1 cellular context compared by ENCODE assay signal in the genomic region with DNA sequence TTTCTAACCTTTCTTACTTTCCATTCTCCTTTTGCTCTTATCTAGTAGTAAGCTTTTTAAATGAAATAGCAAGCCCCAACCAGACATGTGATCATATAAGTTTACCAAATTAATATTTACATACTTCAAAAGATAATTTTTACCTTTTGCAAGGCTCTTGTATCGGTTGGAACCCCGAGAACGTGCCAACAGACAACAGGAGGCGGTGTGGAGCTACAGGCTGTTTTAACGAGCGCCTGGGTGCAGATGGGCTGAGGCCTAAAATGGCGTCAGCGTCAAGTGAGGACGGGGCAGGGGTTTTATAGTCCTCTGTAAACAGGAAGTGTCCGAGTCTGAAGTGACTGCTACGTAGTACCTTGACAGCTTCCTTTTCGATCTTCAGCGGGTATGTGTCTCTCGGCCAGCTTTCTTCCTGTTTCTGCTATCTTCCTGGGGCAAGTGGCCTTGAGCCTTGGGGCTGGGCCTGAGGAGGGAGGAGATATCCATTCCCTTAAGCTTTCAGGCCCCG.
TF ChIP-seq lines count a peak whose summit lies in the region.

No MANE protein-coding gene starts in this region.

TF ChIP-seq in K562, 482 proteins besides CTCF, POLR2A, EP300 and RAD21 (continued from another document and continues in another):
- TF ChIP-seq MED1 (CRISPR knock-in tag; IDR thresholded peaks at IDR 0.05; ENCODE audit: borderline replicate concordance): no peak
- TF ChIP-seq, protein P1, sequence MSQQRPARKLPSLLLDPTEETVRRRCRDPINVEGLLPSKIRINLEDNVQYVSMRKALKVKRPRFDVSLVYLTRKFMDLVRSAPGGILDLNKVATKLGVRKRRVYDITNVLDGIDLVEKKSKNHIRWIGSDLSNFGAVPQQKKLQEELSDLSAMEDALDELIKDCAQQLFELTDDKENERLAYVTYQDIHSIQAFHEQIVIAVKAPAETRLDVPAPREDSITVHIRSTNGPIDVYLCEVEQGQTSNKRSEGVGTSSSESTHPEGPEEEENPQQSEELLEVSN (IDR thresholded peaks at IDR 0.05; ENCODE audit: borderline replicate concordance in 1 of 2, extremely low read depth in 1 of 2, insufficient read depth in 1 of 2, insufficient read length in 1 of 2, low read depth in 1 of 2, low read length in 1 of 2, poor library complexity in 1 of 2, severe bottlenecking in 1 of 2): no peak
- 0 out of 4 replicates have a peak, but pooled peaks of 1 of the 2 experiments have one; percentile 29 for TF ChIP-seq TRIM24 (IDR thresholded peaks at IDR 0.05)
- TF ChIP-seq, protein P2, sequence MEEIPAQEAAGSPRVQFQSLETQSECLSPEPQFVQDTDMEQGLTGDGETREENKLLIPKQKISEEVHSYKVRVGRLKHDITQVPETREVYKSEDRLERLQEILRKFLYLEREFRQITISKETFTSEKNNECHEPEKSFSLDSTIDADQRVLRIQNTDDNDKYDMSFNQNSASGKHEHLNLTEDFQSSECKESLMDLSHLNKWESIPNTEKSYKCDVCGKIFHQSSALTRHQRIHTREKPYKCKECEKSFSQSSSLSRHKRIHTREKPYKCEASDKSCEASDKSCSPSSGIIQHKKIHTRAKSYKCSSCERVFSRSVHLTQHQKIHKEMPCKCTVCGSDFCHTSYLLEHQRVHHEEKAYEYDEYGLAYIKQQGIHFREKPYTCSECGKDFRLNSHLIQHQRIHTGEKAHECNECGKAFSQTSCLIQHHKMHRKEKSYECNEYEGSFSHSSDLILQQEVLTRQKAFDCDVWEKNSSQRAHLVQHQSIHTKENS (CRISPR knock-in tag; IDR thresholded peaks at IDR 0.05): no peak
- peak; percentile 84 for TF ChIP-seq CC2D1A (IDR thresholded peaks at IDR 0.05)
- no peak for TF ChIP-seq ILK (tag; IDR thresholded peaks at IDR 0.05; ENCODE audit: borderline replicate concordance, low read depth)
- TF ChIP-seq, protein P3, sequence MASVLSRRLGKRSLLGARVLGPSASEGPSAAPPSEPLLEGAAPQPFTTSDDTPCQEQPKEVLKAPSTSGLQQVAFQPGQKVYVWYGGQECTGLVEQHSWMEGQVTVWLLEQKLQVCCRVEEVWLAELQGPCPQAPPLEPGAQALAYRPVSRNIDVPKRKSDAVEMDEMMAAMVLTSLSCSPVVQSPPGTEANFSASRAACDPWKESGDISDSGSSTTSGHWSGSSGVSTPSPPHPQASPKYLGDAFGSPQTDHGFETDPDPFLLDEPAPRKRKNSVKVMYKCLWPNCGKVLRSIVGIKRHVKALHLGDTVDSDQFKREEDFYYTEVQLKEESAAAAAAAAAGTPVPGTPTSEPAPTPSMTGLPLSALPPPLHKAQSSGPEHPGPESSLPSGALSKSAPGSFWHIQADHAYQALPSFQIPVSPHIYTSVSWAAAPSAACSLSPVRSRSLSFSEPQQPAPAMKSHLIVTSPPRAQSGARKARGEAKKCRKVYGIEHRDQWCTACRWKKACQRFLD (CRISPR knock-in tag; IDR thresholded peaks at IDR 0.05): peak; percentile 51; the same call in 1 of the 2 replicates
- TF ChIP-seq ZNF551 (CRISPR knock-in tag; IDR thresholded peaks at IDR 0.05): no peak
- TF ChIP-seq MXI1 (IDR thresholded peaks at IDR 0.05; ENCODE audit: low read depth, low read length): no peak
- TF ChIP-seq ESRRA (IDR thresholded peaks at IDR 0.05; ENCODE audit: borderline replicate concordance, low read depth): peak; percentile 35; the same call in 1 of the 2 replicates
- TF ChIP-seq ZNF785 (CRISPR knock-in tag; IDR thresholded peaks at IDR 0.05): peak; percentile 91
- no peak for TF ChIP-seq MAFF (IDR thresholded peaks at IDR 0.05; ENCODE audit: low read length)
- no peak for TF ChIP-seq EWSR1 (IDR thresholded peaks at IDR 0.05; ENCODE audit: borderline replicate concordance, low read depth, partially characterized antibody)
- TF ChIP-seq ZNF830 (CRISPR knock-in tag; IDR thresholded peaks at IDR 0.05): no peak
- TF ChIP-seq ZNF212 (CRISPR knock-in tag; IDR thresholded peaks at IDR 0.05): no peak
- TF ChIP-seq ZNF717 (CRISPR knock-in tag; IDR thresholded peaks at IDR 0.05): no peak
- no peak for TF ChIP-seq DACH1 (IDR thresholded peaks at IDR 0.05; ENCODE audit: partially characterized antibody)
- TF ChIP-seq RBM15 (IDR thresholded peaks at IDR 0.05; ENCODE audit: insufficient read depth, low read length): no peak
- TF ChIP-seq, protein P4, sequence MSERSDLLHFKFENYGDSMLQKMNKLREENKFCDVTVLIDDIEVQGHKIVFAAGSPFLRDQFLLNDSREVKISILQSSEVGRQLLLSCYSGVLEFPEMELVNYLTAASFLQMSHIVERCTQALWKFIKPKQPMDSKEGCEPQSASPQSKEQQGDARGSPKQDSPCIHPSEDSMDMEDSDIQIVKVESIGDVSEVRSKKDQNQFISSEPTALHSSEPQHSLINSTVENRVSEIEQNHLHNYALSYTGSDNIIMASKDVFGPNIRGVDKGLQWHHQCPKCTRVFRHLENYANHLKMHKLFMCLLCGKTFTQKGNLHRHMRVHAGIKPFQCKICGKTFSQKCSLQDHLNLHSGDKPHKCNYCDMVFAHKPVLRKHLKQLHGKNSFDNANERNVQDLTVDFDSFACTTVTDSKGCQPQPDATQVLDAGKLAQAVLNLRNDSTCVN (CRISPR knock-in tag; IDR thresholded peaks at IDR 0.05): no peak
- TF ChIP-seq ARNT (IDR thresholded peaks at IDR 0.05): no peak
- TF ChIP-seq ZNF146 (CRISPR knock-in tag; IDR thresholded peaks at IDR 0.05; ENCODE audit: unreplicated experiment): no peak
- TF ChIP-seq, protein P5, sequence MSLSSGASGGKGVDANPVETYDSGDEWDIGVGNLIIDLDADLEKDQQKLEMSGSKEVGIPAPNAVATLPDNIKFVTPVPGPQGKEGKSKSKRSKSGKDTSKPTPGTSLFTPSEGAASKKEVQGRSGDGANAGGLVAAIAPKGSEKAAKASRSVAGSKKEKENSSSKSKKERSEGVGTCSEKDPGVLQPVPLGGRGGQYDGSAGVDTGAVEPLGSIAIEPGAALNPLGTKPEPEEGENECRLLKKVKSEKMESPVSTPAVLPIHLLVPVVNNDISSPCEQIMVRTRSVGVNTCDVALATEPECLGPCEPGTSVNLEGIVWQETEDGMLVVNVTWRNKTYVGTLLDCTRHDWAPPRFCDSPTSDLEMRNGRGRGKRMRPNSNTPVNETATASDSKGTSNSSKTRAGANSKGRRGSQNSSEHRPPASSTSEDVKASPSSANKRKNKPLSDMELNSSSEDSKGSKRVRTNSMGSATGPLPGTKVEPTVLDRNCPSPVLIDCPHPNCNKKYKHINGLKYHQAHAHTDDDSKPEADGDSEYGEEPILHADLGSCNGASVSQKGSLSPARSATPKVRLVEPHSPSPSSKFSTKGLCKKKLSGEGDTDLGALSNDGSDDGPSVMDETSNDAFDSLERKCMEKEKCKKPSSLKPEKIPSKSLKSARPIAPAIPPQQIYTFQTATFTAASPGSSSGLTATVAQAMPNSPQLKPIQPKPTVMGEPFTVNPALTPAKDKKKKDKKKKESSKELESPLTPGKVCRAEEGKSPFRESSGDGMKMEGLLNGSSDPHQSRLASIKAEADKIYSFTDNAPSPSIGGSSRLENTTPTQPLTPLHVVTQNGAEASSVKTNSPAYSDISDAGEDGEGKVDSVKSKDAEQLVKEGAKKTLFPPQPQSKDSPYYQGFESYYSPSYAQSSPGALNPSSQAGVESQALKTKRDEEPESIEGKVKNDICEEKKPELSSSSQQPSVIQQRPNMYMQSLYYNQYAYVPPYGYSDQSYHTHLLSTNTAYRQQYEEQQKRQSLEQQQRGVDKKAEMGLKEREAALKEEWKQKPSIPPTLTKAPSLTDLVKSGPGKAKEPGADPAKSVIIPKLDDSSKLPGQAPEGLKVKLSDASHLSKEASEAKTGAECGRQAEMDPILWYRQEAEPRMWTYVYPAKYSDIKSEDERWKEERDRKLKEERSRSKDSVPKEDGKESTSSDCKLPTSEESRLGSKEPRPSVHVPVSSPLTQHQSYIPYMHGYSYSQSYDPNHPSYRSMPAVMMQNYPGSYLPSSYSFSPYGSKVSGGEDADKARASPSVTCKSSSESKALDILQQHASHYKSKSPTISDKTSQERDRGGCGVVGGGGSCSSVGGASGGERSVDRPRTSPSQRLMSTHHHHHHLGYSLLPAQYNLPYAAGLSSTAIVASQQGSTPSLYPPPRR (CRISPR knock-in tag; IDR thresholded peaks at IDR 0.05; ENCODE audit: borderline replicate concordance): no peak
- TF ChIP-seq, protein P6, sequence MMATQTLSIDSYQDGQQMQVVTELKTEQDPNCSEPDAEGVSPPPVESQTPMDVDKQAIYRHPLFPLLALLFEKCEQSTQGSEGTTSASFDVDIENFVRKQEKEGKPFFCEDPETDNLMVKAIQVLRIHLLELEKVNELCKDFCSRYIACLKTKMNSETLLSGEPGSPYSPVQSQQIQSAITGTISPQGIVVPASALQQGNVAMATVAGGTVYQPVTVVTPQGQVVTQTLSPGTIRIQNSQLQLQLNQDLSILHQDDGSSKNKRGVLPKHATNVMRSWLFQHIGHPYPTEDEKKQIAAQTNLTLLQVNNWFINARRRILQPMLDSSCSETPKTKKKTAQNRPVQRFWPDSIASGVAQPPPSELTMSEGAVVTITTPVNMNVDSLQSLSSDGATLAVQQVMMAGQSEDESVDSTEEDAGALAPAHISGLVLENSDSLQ (IDR thresholded peaks at IDR 0.05): peak; percentile 76
- peak; percentile 50; the same call in 1 of the 2 replicates for TF ChIP-seq ZNF75A (CRISPR knock-in tag; IDR thresholded peaks at IDR 0.05)
- TF ChIP-seq CHCHD3 (CRISPR knock-in tag; IDR thresholded peaks at IDR 0.05): 0 out of 2 replicates have a peak, but pooled peaks have one; percentile 22
- TF ChIP-seq, protein P7, sequence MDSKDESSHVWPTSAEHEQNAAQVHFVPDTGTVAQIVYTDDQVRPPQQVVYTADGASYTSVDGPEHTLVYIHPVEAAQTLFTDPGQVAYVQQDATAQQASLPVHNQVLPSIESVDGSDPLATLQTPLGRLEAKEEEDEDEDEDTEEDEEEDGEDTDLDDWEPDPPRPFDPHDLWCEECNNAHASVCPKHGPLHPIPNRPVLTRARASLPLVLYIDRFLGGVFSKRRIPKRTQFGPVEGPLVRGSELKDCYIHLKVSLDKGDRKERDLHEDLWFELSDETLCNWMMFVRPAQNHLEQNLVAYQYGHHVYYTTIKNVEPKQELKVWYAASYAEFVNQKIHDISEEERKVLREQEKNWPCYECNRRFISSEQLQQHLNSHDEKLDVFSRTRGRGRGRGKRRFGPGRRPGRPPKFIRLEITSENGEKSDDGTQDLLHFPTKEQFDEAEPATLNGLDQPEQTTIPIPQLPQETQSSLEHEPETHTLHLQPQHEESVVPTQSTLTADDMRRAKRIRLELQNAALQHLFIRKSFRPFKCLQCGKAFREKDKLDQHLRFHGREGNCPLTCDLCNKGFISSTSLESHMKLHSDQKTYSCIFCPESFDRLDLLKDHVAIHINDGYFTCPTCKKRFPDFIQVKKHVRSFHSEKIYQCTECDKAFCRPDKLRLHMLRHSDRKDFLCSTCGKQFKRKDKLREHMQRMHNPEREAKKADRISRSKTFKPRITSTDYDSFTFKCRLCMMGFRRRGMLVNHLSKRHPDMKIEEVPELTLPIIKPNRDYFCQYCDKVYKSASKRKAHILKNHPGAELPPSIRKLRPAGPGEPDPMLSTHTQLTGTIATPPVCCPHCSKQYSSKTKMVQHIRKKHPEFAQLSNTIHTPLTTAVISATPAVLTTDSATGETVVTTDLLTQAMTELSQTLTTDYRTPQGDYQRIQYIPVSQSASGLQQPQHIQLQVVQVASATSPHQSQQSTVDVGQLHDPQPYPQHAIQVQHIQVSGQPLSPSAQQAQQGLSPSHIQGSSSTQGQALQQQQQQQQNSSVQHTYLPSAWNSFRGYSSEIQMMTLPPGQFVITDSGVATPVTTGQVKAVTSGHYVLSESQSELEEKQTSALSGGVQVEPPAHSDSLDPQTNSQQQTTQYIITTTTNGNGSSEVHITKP (IDR thresholded peaks at IDR 0.05; ENCODE audit: partially characterized antibody): peak; percentile 16
- TF ChIP-seq, protein P8, sequence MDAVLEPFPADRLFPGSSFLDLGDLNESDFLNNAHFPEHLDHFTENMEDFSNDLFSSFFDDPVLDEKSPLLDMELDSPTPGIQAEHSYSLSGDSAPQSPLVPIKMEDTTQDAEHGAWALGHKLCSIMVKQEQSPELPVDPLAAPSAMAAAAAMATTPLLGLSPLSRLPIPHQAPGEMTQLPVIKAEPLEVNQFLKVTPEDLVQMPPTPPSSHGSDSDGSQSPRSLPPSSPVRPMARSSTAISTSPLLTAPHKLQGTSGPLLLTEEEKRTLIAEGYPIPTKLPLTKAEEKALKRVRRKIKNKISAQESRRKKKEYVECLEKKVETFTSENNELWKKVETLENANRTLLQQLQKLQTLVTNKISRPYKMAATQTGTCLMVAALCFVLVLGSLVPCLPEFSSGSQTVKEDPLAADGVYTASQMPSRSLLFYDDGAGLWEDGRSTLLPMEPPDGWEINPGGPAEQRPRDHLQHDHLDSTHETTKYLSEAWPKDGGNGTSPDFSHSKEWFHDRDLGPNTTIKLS (IDR thresholded peaks at IDR 0.05; ENCODE audit: borderline replicate concordance, low read depth): peak; percentile 33; the same call in 1 of the 2 replicates
- no peak for TF ChIP-seq ZNF644 (tag; IDR thresholded peaks at IDR 0.05; ENCODE audit: low read depth)
- TF ChIP-seq, protein P9, sequence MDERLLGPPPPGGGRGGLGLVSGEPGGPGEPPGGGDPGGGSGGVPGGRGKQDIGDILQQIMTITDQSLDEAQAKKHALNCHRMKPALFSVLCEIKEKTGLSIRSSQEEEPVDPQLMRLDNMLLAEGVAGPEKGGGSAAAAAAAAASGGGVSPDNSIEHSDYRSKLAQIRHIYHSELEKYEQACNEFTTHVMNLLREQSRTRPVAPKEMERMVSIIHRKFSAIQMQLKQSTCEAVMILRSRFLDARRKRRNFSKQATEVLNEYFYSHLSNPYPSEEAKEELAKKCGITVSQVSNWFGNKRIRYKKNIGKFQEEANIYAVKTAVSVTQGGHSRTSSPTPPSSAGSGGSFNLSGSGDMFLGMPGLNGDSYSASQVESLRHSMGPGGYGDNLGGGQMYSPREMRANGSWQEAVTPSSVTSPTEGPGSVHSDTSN (CRISPR knock-in tag; IDR thresholded peaks at IDR 0.05; ENCODE audit: low read depth): no peak
- TF ChIP-seq, protein P9 (tag; conservative IDR thresholded peaks at IDR 0.05; ENCODE audit: low read depth): 0 out of 2 replicates have a peak, but pooled peaks have one; percentile 9
- no peak for TF ChIP-seq TRIM28 (IDR thresholded peaks at IDR 0.05)
- TF ChIP-seq KLF16 (IDR thresholded peaks at IDR 0.05): no peak
- TF ChIP-seq, protein P10, sequence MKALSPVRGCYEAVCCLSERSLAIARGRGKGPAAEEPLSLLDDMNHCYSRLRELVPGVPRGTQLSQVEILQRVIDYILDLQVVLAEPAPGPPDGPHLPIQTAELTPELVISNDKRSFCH (CRISPR knock-in tag; IDR thresholded peaks at IDR 0.05): no peak
- TF ChIP-seq, protein P10 (tag; IDR thresholded peaks at IDR 0.05): 0 out of 2 replicates have a peak, but pooled peaks have one; percentile 42
- TF ChIP-seq ZNF282 (CRISPR knock-in tag; IDR thresholded peaks at IDR 0.05): no peak
